28 cellular contexts compared by ENCODE assay signal in genomic region chr10:99805190-99805589, GRCh38.
"Had no signal": no experiment of that assay in that cellular context is flagged by ENCODE, and none has a peak within 500 bp of the region (broad histone marks: within the 10 kb centered on the region; RNA-seq: fewer than 3 reads in every experiment).

No MANE protein-coding gene starts in this region.

- FAIRE-seq: colon, endometrium, islet of Langerhans, keratinocyte had no signal

- H3K4me1 ChIP-seq: heart right ventricle, lower lobe of right lung had no signal

- H3K4me3 ChIP-seq: coronary artery, dorsolateral prefrontal cortex, esophagus squamous epithelium, gastrocnemius medialis, heart right ventricle, left lung, lower lobe of right lung, mucosa of descending colon had no signal

- H3K27me3 ChIP-seq: dorsolateral prefrontal cortex, esophagus squamous epithelium, gastrocnemius medialis, heart right ventricle, left lung had no signal

- H3K36me3 ChIP-seq: esophagus squamous epithelium, gastrocnemius medialis, heart right ventricle, left lung, lower lobe of right lung had no signal

- H3K27ac ChIP-seq: coronary artery, dorsolateral prefrontal cortex, epithelial cell of prostate, esophagus squamous epithelium, gastrocnemius medialis, heart right ventricle, left lung, lower lobe of right lung had no signal

- DNase-seq: dermis blood vessel endothelial cell; dorsolateral prefrontal cortex; effector CD8-positive, alpha-beta T cell; effector memory CD8-positive, alpha-beta T cell; endodermal cell; erythroblast; esophagus squamous epithelium; foreskin fibroblast; foreskin melanocyte; gastrocnemius medialis; glutamatergic neuron; head of caudate nucleus; heart right ventricle; hippocampal formation; left cardiac atrium; left lung; left ventricle myocardium superior; lower lobe of right lung; mesenchymal stem cell; mucosa of descending colon; naive B cell had no signal

- ATAC-seq: effector memory CD8-positive, alpha-beta T cell; esophagus mucosa; gastrocnemius medialis; heart right ventricle; left cardiac atrium; left lung; left ventricle myocardium superior; lower lobe of right lung; mucosa of descending colon had no signal

- H3K9me3 ChIP-seq: esophagus squamous epithelium, gastrocnemius medialis, heart right ventricle, left lung, lower lobe of right lung, mucosa of descending colon had no signal
